In genomic region chr12:19894803-19895202, GRCh38 we compare ENCODE assay signal across 12 cellular contexts.
DNase-seq lines count a peak whose midpoint lies in the region; ATAC-seq, FAIRE-seq and TF ChIP-seq lines count a peak whose summit lies in the region.
"Had no signal": no experiment of that assay in that cellular context is flagged by ENCODE, and none has a peak within 500 bp of the region (broad histone marks: within the 10 kb centered on the region; RNA-seq: fewer than 3 reads in every experiment).

No MANE protein-coding gene starts in this region.

- FAIRE-seq in D721Med (lab: Jason Lieb, UNC), result no peak

- H3K9me3 Mint-ChIP-seq in activated T-helper 2 cell treated with anti-CD3 and anti-CD28 coated beads, Interferon-gamma antibody, Interleukin-2, Interleukin-4, amounts not matched to agents 10 μg/mL and 5 μg/mL and 100 μg/mL, durations not matched to agents 14 hours and 24 hours and 36 hours, result peaks cover 3% of the 10 kb centered on the region

- peaks cover 12% of the 10 kb centered on the region for H3K4me1 Mint-ChIP-seq in activated T-helper 2 cell treated with anti-CD3 and anti-CD28 coated beads, Interferon-gamma antibody, Interleukin-2, Interleukin-4, amounts not matched to agents 10 μg/mL and 5 μg/mL and 100 μg/mL, durations not matched to agents 14 hours and 24 hours and 36 hours (ENCODE audit: low read depth)

- no peak for TF ChIP-seq CTCF in D721Med (IDR thresholded peaks at IDR 0.05; ENCODE audit: insufficient read depth, missing control alignments)

- peak; percentile 48 for DNase-seq in COLO829 (ENCODE audit: low spot score)
- no peak for DNase-seq in activated T-helper 2 cell treated with anti-CD3 and anti-CD28 coated beads, Interferon-gamma antibody, Interleukin-2, Interleukin-4, amounts not matched to agents 10 μg/mL and 5 μg/mL and 100 μg/mL, durations not matched to agents 14 hours and 24 hours and 36 hours (ENCODE audit: low spot score)
- no peak for DNase-seq in D721Med (ENCODE audit: insufficient read length, low spot score)
- DNase-seq in D341Med (ENCODE audit: low spot score), result no peak
- DNase-seq in mesenteric fat pad (ENCODE audit: low spot score), result no peak
- DNase-seq: Calu3, MG63, substantia nigra had no signal

- H3K27me3 Mint-ChIP-seq in activated T-helper 2 cell treated with anti-CD3 and anti-CD28 coated beads, Interferon-gamma antibody, Interleukin-2, Interleukin-4, amounts not matched to agents 10 μg/mL and 5 μg/mL and 100 μg/mL, durations not matched to agents 14 hours and 24 hours and 36 hours (ENCODE audit: low read depth), result peaks cover 3% of the 10 kb centered on the region

- H3K36me3 Mint-ChIP-seq in activated T-helper 2 cell treated with anti-CD3 and anti-CD28 coated beads, Interferon-gamma antibody, Interleukin-2, Interleukin-4, amounts not matched to agents 10 μg/mL and 5 μg/mL and 100 μg/mL, durations not matched to agents 14 hours and 24 hours and 36 hours (ENCODE audit: low read depth), result no peaks in the 10 kb centered on the region

- peak; percentile 87 for ATAC-seq in GM18867 (IDR thresholded peaks at IDR 0.05; ENCODE audit: unreplicated experiment)
- peak; percentile 83 for ATAC-seq in HG03066 (IDR thresholded peaks at IDR 0.05; ENCODE audit: low read depth, unreplicated experiment)
- no peak for ATAC-seq in GM21528 (IDR thresholded peaks at IDR 0.05; ENCODE audit: low FRiP score, unreplicated experiment)
- ATAC-seq: left lobe of liver had no signal

- peak overlapping the region; percentile 13 for H3K4me3 Mint-ChIP-seq in activated T-helper 2 cell treated with anti-CD3 and anti-CD28 coated beads, Interferon-gamma antibody, Interleukin-2, Interleukin-4, amounts not matched to agents 10 μg/mL and 5 μg/mL and 100 μg/mL, durations not matched to agents 14 hours and 24 hours and 36 hours (ENCODE audit: low read depth)

- intact Hi-C loops in activated T-helper 2 cell treated with anti-CD3 and anti-CD28 coated beads, Interferon-gamma antibody, Interleukin-2, Interleukin-4, amounts not matched to agents 10 μg/mL and 5 μg/mL and 100 μg/mL, durations not matched to agents 14 hours and 24 hours and 36 hours (cut with micrococcal nuclease), result loop anchor here (1.0 to 10.0 kb wide), 5 partner anchors 61 to 216 kb away; no protein-coding TSS in a partner anchor

- H3K27ac Mint-ChIP-seq in activated T-helper 2 cell treated with anti-CD3 and anti-CD28 coated beads, Interferon-gamma antibody, Interleukin-2, Interleukin-4, amounts not matched to agents 10 μg/mL and 5 μg/mL and 100 μg/mL, durations not matched to agents 14 hours and 24 hours and 36 hours, result peak overlapping the region; percentile 88
